Comparison of ENCODE assay signal across 1 cellular context in genomic region chr5:138936968-138937345, GRCh38.
TF ChIP-seq lines count a peak whose summit lies in the region.

No MANE protein-coding gene starts in this region.

TF ChIP-seq in GM23338, 12 proteins besides CTCF, POLR2A, EP300 and RAD21 (continued from another document):
- no peak for TF ChIP-seq ZNF462 (CRISPR knock-in tag; IDR thresholded peaks at IDR 0.05)
- TF ChIP-seq EZH2 (IDR thresholded peaks at IDR 0.05; ENCODE audit: low read depth, unreplicated experiment) = no peak
- no peak for TF ChIP-seq ETS1 (IDR thresholded peaks at IDR 0.05)
- no peak for TF ChIP-seq EZH2phosphoT487 (IDR thresholded peaks at IDR 0.05; ENCODE audit: unreplicated experiment)
- no peak for TF ChIP-seq REST (IDR thresholded peaks at IDR 0.05; ENCODE audit: unreplicated experiment)
- TF ChIP-seq CREB1 (CRISPR knock-in tag; IDR thresholded peaks at IDR 0.05; ENCODE audit: low read depth) = no peak
- TF ChIP-seq JUNB (IDR thresholded peaks at IDR 0.05; ENCODE audit: unreplicated experiment) = no peak
